In the genomic region with DNA sequence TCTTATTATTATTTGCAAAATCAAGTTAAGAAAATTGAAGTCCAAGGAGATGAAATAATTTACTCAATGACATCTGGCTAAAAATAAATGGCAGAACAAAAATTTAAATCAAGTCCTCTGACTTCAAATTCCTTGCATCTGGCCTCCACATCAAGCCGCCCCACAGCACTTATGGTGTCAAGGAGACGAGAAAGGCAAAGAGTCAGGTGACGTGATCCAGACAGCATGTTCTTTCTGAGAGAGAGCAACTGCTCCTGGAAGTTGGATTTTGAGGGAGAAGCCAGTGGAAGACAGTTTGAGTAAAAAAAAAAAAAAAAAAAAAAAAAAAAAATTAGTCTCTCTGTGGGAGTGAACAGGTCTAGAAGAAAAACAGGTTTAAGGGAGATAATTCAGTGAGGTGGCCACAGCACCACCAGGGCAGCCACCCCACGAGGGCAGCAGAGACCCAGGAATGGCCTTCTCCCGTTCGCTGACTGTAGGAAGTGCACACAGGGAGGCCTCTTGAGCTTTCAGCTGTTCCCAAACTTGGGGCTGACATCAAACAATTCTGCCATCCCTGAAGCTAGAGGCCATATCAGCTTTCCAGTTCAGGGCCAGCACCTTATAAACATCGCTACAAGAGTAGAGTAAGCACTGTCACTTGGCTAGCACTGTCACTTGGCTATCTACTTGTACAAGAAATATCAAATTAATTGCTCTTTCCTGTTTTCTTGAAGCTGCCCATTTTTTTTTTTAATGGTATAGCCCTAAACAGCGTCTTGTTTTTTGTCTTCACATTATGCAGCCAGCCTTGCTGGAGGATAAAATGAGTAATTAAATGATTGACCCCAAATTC, we compare ENCODE assay signal across 8 cellular contexts. TPM values are rescaled to one million over a fixed set of nuclear protein-coding genes. Genes with fewer than 3 reads are reported as not detected.
A peak's percentile ranks its signal among the peaks of the same experiment; 100 is the strongest.
DNase-seq lines count a peak whose midpoint lies in the region; ATAC-seq, FAIRE-seq and TF ChIP-seq lines count a peak whose summit lies in the region.

No MANE protein-coding gene starts in this region.

- TF ChIP-seq CTCF in C4-2B (conservative IDR thresholded peaks at IDR 0.05) (peak; percentile 88), lower lobe of right lung (IDR thresholded peaks at IDR 0.05) (peak; percentile 75)

- intact Hi-C loops in lower lobe of right lung (cut with DNase I): loop anchor here (10.0 kb wide), 1 partner anchor 283 kb away; no protein-coding TSS in a partner anchor

- FAIRE-seq in H54 (lab: Jason Lieb, UNC): peak; percentile 11

- no peaks in the 10 kb centered on the region for H3K9me3 ChIP-seq in lower lobe of right lung

- H3K36me3 ChIP-seq in lower lobe of right lung: peaks cover 12% of the 10 kb centered on the region

- TF ChIP-seq POLR2A in H54 (IDR thresholded peaks at IDR 0.05; ENCODE audit: low read depth, low read length): no peak

- peak; percentile 51 for DNase-seq in H54 (ENCODE audit: insufficient read length, low spot score)
- DNase-seq in NCI-H460 (ENCODE audit: extremely low read depth, low read depth): peak; percentile 35
- peak; percentile 48 for DNase-seq in activated CD4-positive, alpha-beta T cell treated with anti-CD3 and anti-CD28 coated beads, Interleukin-2, amount 50 U/mL, for 1 hour
- peak; percentile 79 for DNase-seq in ecto neural progenitor cell (ENCODE audit: low spot score)
- DNase-seq in lower lobe of right lung: peak; percentile 88
- peak; percentile 25 to 28 (median 27) for DNase-seq in stimulated activated CD4-positive, alpha-beta T cell treated with anti-CD3 and anti-CD28 coated beads, TNF-alpha, amount 100 ng/mL, for 4 hours (ENCODE audit: low read depth in 3 of 3)

- H3K4me1 ChIP-seq in lower lobe of right lung: peaks cover 21% of the 10 kb centered on the region

- no peaks in the 10 kb centered on the region for H3K27me3 ChIP-seq in lower lobe of right lung (ENCODE audit: low read depth)

- ATAC-seq in lower lobe of right lung (peak; percentile 94 to 95), GM21737 (IDR thresholded peaks at IDR 0.05; ENCODE audit: unreplicated experiment) (no peak)

- no peak overlapping the region for H3K27ac ChIP-seq in C4-2B
- no peak overlapping the region for H3K27ac ChIP-seq in lower lobe of right lung

- no peak overlapping the region for H3K4me3 ChIP-seq in lower lobe of right lung

RNA-seq across cellular contexts. Expression of a gene that starts 7.8 kb away (rescaled TPM):
- 0.30 TPM in 1 of 2 replicates, not detected in the other for total RNA-seq in NCI-H460 (2014; rRNA removed; shearing (Covaris generic))
- 3.0 TPM in 1 of 2 replicates, not detected in the other for polyA plus RNA-seq in NCI-H460 (2014; cell fraction: nucleus; rRNA removed)
- total RNA-seq in lower lobe of right lung: 135 TPM

RNA-seq across cellular contexts. Expression of a gene that starts 21.8 kb away (rescaled TPM):
- not detected in 2 replicates for total RNA-seq in NCI-H460 (2014; rRNA removed; shearing (Covaris generic))
- polyA plus RNA-seq in NCI-H460 (2014; cell fraction: nucleus; rRNA removed): not detected in 2 replicates
- total RNA-seq in lower lobe of right lung: 10.3 TPM

RNA-seq across cellular contexts. Expression of a gene that starts 21.8 kb away (rescaled TPM):
- not detected in 2 replicates for total RNA-seq in NCI-H460 (2014; rRNA removed; shearing (Covaris generic))
- polyA plus RNA-seq in NCI-H460 (2014; cell fraction: nucleus; rRNA removed): not detected in 2 replicates
- total RNA-seq in lower lobe of right lung: 9.0 TPM

RNA-seq across cellular contexts. Expression of a gene that starts 32.3 kb away (rescaled TPM):
- 321 and 361 TPM in 2 replicates for total RNA-seq in NCI-H460 (2014; rRNA removed; shearing (Covaris generic))
- 124 and 137 TPM in 2 replicates for polyA plus RNA-seq in NCI-H460 (2014; cell fraction: nucleus; rRNA removed)
- total RNA-seq in lower lobe of right lung: 157 TPM

RNA-seq across cellular contexts. Expression of a gene that starts 32.5 kb away (rescaled TPM):
- total RNA-seq in NCI-H460 (2014; rRNA removed; shearing (Covaris generic)): 19.9 and 21.8 TPM in 2 replicates
- polyA plus RNA-seq in NCI-H460 (2014; cell fraction: nucleus; rRNA removed): 55.0 and 73.9 TPM in 2 replicates
- 15.1 TPM for total RNA-seq in lower lobe of right lung

Comparison
In these comparisons a context has a peak if more than half of its experiments do, and no peak if none do; other contexts are left out.
1. DNase-seq: peak in every context shown above with its lines; median percentile 88 in lower lobe of right lung; 79 in ecto neural progenitor cell; 51 in H54; 48 in activated CD4-positive, alpha-beta T cell treated with anti-CD3 and anti-CD28 coated beads, Interleukin-2, amount 50 U/mL, for 1 hour; 35 in NCI-H460; 27 in stimulated activated CD4-positive, alpha-beta T cell treated with anti-CD3 and anti-CD28 coated beads, TNF-alpha, amount 100 ng/mL, for 4 hours.
2. RNA of a gene that starts 7.8 kb away (total RNA-seq): 135 TPM in lower lobe of right lung (single experiment); 0.30 TPM in NCI-H460; every median in the first group is over 100 times any median in the second.
3. RNA of a gene that starts 21.8 kb away (total RNA-seq): 10.3 TPM in lower lobe of right lung (single experiment); not detected in NCI-H460; every median in the first group is over 10 times any median in the second.
4. RNA of a gene that starts 21.8 kb away (total RNA-seq): 9.0 TPM in lower lobe of right lung (single experiment); not detected in NCI-H460; every median in the first group is over 10 times any median in the second.